Comparison of ENCODE assay signal across 28 cellular contexts in the genomic region with DNA sequence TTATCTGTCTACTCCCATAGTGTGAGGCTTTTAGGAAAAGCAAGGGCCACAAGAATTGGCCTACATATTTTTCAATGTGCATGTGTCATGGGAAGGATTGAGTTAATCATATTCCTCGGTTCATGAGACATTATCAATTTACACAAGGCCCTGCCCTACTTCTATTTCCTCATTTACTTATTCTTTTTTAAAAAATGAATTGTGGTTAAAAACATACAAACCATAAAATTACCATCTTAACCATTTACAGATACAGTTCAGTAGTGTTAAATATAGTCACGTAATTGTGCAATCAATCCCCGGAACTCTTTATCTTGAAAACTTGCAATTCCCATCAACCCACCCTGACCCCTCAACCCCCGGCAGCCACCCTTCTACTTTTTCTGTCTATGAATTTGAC.
"Had no signal": no experiment of that assay in that cellular context is flagged by ENCODE, and none has a peak within 500 bp of the region (broad histone marks: within the 10 kb centered on the region; RNA-seq: fewer than 3 reads in every experiment).

No MANE protein-coding gene starts in this region.

- H3K27ac ChIP-seq: adrenal gland, body of pancreas, gastrocnemius medialis, hepatocyte, ovary, skin epidermis, tibial nerve, VCaP had no signal

- H3K9me3 ChIP-seq: adrenal gland, body of pancreas, gastrocnemius medialis, ovary, tibial nerve had no signal

- FAIRE-seq: colon, keratinocyte, TTC549 had no signal

- H3K79me2 ChIP-seq: hepatocyte had no signal

- DNase-seq: activated CD4-positive, alpha-beta T cell treated with anti-CD3 and anti-CD28 coated beads for 48 hours; activated CD4-positive, alpha-beta T cell treated with anti-CD3 and anti-CD28 coated beads, Interleukin-2, amount 50 U/mL, for 48 hours; activated CD8-positive, alpha-beta memory T cell treated with anti-CD3 and anti-CD28 coated beads for 24 hours; activated effector memory CD4-positive, alpha-beta T cell treated with anti-CD3 and anti-CD28 coated beads, Interleukin-2, amount 50 U/mL, for 16 hours; activated naive CD4-positive, alpha-beta T cell treated with anti-CD3 and anti-CD28 coated beads for 36 hours; activated naive CD8-positive, alpha-beta T cell treated with anti-CD3 and anti-CD28 coated beads for 36 hours; adrenal gland; aorta; body of pancreas; dermis blood vessel endothelial cell; effector CD4-positive, alpha-beta T cell; erythroblast; gastrocnemius medialis; left cardiac atrium; mammary epithelial cell; naive B cell; ovary; stimulated activated CD4-positive, alpha-beta T cell treated with anti-CD3 and anti-CD28 coated beads, Interleukin-15, amount 100 ng/mL, for 24 hours; stimulated activated CD4-positive, alpha-beta T cell treated with anti-CD3 and anti-CD28 coated beads, Interleukin-2, amount 100 ng/mL, for 24 hours; stimulated activated naive CD4-positive, alpha-beta T cell treated with Interleukin-2 at 50 U/mL for 16 hours had no signal

- H3K4me2 ChIP-seq: hepatocyte had no signal

- H3K36me3 ChIP-seq: adrenal gland, gastrocnemius medialis, ovary, tibial nerve had no signal

- H3K27me3 ChIP-seq: adrenal gland, body of pancreas, gastrocnemius medialis, hepatocyte, ovary, tibial nerve had no signal

- H3K4me3 ChIP-seq: adrenal gland, body of pancreas, gastrocnemius medialis, hepatocyte, ovary, skin epidermis, tibial nerve had no signal

- H2AFZ ChIP-seq: hepatocyte had no signal

- H3K4me1 ChIP-seq: adrenal gland, body of pancreas, gastrocnemius medialis, tibial nerve had no signal

- ATAC-seq: body of pancreas, gastrocnemius medialis, left cardiac atrium, sciatic nerve had no signal
